ENCODE assay signal across 22 cellular contexts in the genomic region with DNA sequence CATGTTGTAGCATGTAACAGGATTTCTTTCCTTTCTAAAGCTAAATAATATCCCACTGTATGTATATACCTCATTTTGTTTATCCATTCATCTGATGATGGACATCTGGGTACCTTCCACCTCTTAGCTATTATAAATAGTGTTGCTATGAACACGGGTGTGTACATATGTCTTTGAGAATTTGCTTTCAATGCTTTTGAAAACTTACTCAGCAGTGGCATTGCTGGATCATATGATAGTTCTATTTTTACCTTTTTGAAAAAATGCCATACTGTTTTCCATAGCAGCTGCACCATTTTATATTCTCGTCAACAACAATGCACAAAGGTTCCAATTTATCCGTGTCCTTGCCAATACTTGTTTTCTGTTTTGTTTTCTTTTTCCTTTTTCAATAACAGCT.
A peak's percentile ranks its signal among the peaks of the same experiment; 100 is the strongest.
DNase-seq lines count a peak whose midpoint lies in the region; TF ChIP-seq lines count a peak whose summit lies in the region.
"Had no signal": no experiment of that assay in that cellular context is flagged by ENCODE, and none has a peak within 500 bp of the region (broad histone marks: within the 10 kb centered on the region; RNA-seq: fewer than 3 reads in every experiment).

No MANE protein-coding gene starts in this region.

- peaks cover 11% of the 10 kb centered on the region; the same call in 1 of the 2 replicates for H3F3A ChIP-seq in MM.1S (ENCODE audit: insufficient read depth, low read length)

- DNase-seq in MM.1S, result peak; percentile 15
- no peak for DNase-seq in chondrocyte (ENCODE audit: low spot score)
- peak; percentile 49 for DNase-seq in pons (ENCODE audit: low spot score)
- no peak for DNase-seq in substantia nigra (lab: John Stamatoyannopoulos, UW)
- no peak for DNase-seq in activated CD8-positive, alpha-beta memory T cell treated with anti-CD3 and anti-CD28 coated beads, Interleukin-2, amount 50 U/mL, for 48 hours
- no peak for DNase-seq in NCI-H510A (lab: John Stamatoyannopoulos, UW)
- DNase-seq in activated CD4-positive, alpha-beta T cell treated with anti-CD3 and anti-CD28 coated beads for 4 hours, result no peak
- DNase-seq in BE2C, result no peak
- DNase-seq: 8988T, ACHN, DMS153, DND-41, Kasumi-1, MV-4-11, NCI-H1105, NCI-H146, NCI-H1930, NCI-H2107, NCI-H524 treated with DMSO at 0.1 percent for 48 hours, NCI-H774 had no signal

- H3K9me2 ChIP-seq in MM.1S (replicated peaks; ENCODE audit: insufficient read depth, low read length), result no peaks in the 10 kb centered on the region

- H3K27ac ChIP-seq in MM.1S (ENCODE audit: low read length) (peak overlapping the region; percentile 81; the same call in 1 of the 2 replicates), substantia nigra (ENCODE audit: low read depth, low read length, poor library complexity, severe bottlenecking) (peak overlapping the region; percentile 56)
- H3K27ac ChIP-seq: SJSA1 had no signal

- no peaks in the 10 kb centered on the region for H3K36me3 ChIP-seq in MM.1S (replicated peaks; ENCODE audit: insufficient read depth, low read length)
- no peaks in the 10 kb centered on the region for H3K36me3 ChIP-seq in BE2C

- H3K9ac ChIP-seq in MM.1S (ENCODE audit: low read length), result peak overlapping the region; percentile 45; the same call in 1 of the 2 replicates

- peak overlapping the region; percentile 13 for H3K27ac Mint-ChIP-seq in chondrocyte (ENCODE audit: unreplicated experiment)

- H3K4me1 ChIP-seq in MM.1S (ENCODE audit: low read length), result peaks cover 11% of the 10 kb centered on the region
- H3K4me1 ChIP-seq in BE2C, result no peaks in the 10 kb centered on the region

- H3K27me3 Mint-ChIP-seq in chondrocyte (ENCODE audit: low read depth), result no peaks in the 10 kb centered on the region

- peaks cover 15% of the 10 kb centered on the region for H3K36me3 Mint-ChIP-seq in chondrocyte (ENCODE audit: low read depth)

- H2AFZ ChIP-seq in MM.1S (ENCODE audit: low read length), result no peak overlapping the region

- peak overlapping the region; percentile 47; the same call in 1 of the 2 replicates for H3K4me2 ChIP-seq in MM.1S (ENCODE audit: low read depth, low read length)

- peaks cover 41% of the 10 kb centered on the region for H3K4me1 Mint-ChIP-seq in chondrocyte (ENCODE audit: low read depth)

- H3K4me3 ChIP-seq in MM.1S (ENCODE audit: low read length) (no peak overlapping the region), BE2C (ENCODE audit: low read depth, low read length) (no peak overlapping the region)
- H3K4me3 ChIP-seq: K562, SJSA1 had no signal

- TF ChIP-seq CTCF in MM.1S (IDR thresholded peaks at IDR 0.05; ENCODE audit: low read length), result no peak
- no peak for TF ChIP-seq CTCF in chondrocyte (IDR thresholded peaks at IDR 0.05)
- no peak for TF ChIP-seq CTCF in BE2C (IDR thresholded peaks at IDR 0.05; ENCODE audit: low read depth, low read length)

- H3K9me3 ChIP-seq in MM.1S (replicated peaks; ENCODE audit: insufficient read depth, low read length), result no peaks in the 10 kb centered on the region
- no peaks in the 10 kb centered on the region for H3K9me3 ChIP-seq in BE2C
- H3K9me3 ChIP-seq: SJSA1 had no signal

- H3K4me3 Mint-ChIP-seq in chondrocyte (ENCODE audit: unreplicated experiment), result no peak overlapping the region

- no peaks in the 10 kb centered on the region for H4K20me1 ChIP-seq in MM.1S (ENCODE audit: insufficient read depth, low read length)

- H3K27me3 ChIP-seq in MM.1S (replicated peaks; ENCODE audit: insufficient read depth, low read length), result no peaks in the 10 kb centered on the region
- no peaks in the 10 kb centered on the region for H3K27me3 ChIP-seq in BE2C
- H3K27me3 ChIP-seq: SJSA1 had no signal

- H3K79me2 ChIP-seq in MM.1S (ENCODE audit: low read length), result peaks cover 8% of the 10 kb centered on the region

- H3K9me3 Mint-ChIP-seq in chondrocyte (ENCODE audit: low read depth), result peaks cover 4% of the 10 kb centered on the region

Comparison
In these comparisons a context has a peak if more than half of its experiments do, and no peak if none do; other contexts are left out.
1. DNase-seq: peak in MM.1S (single experiment) and pons (single experiment); none in chondrocyte (single experiment), substantia nigra (0 of 49), activated CD8-positive, alpha-beta memory T cell treated with anti-CD3 and anti-CD28 coated beads, Interleukin-2, amount 50 U/mL, for 48 hours (single experiment), NCI-H510A (single experiment), activated CD4-positive, alpha-beta T cell treated with anti-CD3 and anti-CD28 coated beads for 4 hours (0 of 2) and BE2C (single experiment).